ENCODE assay signal across 22 cellular contexts in genomic region chr4:165986956-165987698, GRCh38.
DNase-seq lines count a peak whose midpoint lies in the region; ATAC-seq, FAIRE-seq and TF ChIP-seq lines count a peak whose summit lies in the region.
"Had no signal": no experiment of that assay in that cellular context is flagged by ENCODE, and none has a peak within 500 bp of the region (broad histone marks: within the 10 kb centered on the region; RNA-seq: fewer than 3 reads in every experiment).

No MANE protein-coding gene starts in this region.

- TF ChIP-seq POLR2A in GM12878 (IDR thresholded peaks at IDR 0.05; ENCODE audit: low read depth, low read length) (no peak), upper lobe of left lung (IDR thresholded peaks at IDR 0.05) (no peak)

- H3K4me2 ChIP-seq in GM12878 (ENCODE audit: control insufficient read depth, insufficient read depth) = no peak overlapping the region

- peak; percentile 38; the same call in 2 of the 3 replicates for ATAC-seq in GM12878
- no peak for ATAC-seq in upper lobe of left lung (ENCODE audit: low FRiP score in 2 of 2)

- SMC1A ChIA-PET in GM12878 (lab: Charles Lee; ENCODE audit: uncharacterized antibody, unreplicated experiment) = interaction anchor here (1.4 kb wide), 1 partner anchor 102 kb away, joined by 3 read pairs; no protein-coding TSS in a partner anchor

- H3K36me3 ChIP-seq in A673 (ENCODE audit: insufficient read depth, low read length, poor library complexity, severe bottlenecking) = no peaks in the 10 kb centered on the region
- no peaks in the 10 kb centered on the region for H3K36me3 ChIP-seq in KOPT-K1 (ENCODE audit: insufficient read depth, low read length)
- no peaks in the 10 kb centered on the region for H3K36me3 ChIP-seq in GM12878 (ENCODE audit: control insufficient read depth in 2 of 2, insufficient read depth in 2 of 2, low read length in 1 of 2)
- H3K36me3 ChIP-seq in upper lobe of left lung = no peaks in the 10 kb centered on the region
- H3K36me3 ChIP-seq: BE2C had no signal

- CTCF ChIA-PET in A673 (lab: Charles Lee) = no interaction called here
- CTCF ChIA-PET in GM12878 (lab: Yijun Ruan, JAX) = interaction anchor here (1.2 to 1.4 kb wide), 2 partner anchors 10 to 12 kb away, joined by 3 read pairs; no protein-coding TSS in a partner anchor

- no peaks in the 10 kb centered on the region for H3K36me3 Mint-ChIP-seq in activated T-helper 2 cell treated with anti-CD3 and anti-CD28 coated beads, Interferon-gamma antibody, Interleukin-2, Interleukin-4, amounts not matched to agents 10 μg/mL and 5 μg/mL and 100 μg/mL, durations not matched to agents 14 hours and 24 hours and 36 hours (ENCODE audit: low read depth)

- 31% methylated on average over 5 of the region's 5 CpGs for WGBS in GM12878 (ENCODE audit: insufficient coverage, insufficient replicate concordance, low lambda C conversion rate, missing lambda C conversion rate)
- 73 to 74% methylated on average over 5 of the region's 5 CpGs for WGBS in upper lobe of left lung, 2 donors

- FAIRE-seq in GM12878 (lab: Jason Lieb, UNC) = no peak
- FAIRE-seq: GM19239, H1 had no signal

- intact Hi-C loops in A673 (cut with micrococcal nuclease; ENCODE audit: unreplicated experiment) (no loop called here), GM12878 (cut with micrococcal nuclease; ENCODE audit: unreplicated experiment) (no loop called here)
- intact Hi-C loops in activated T-helper 2 cell treated with anti-CD3 and anti-CD28 coated beads, Interferon-gamma antibody, Interleukin-2, Interleukin-4, amounts not matched to agents 10 μg/mL and 5 μg/mL and 100 μg/mL, durations not matched to agents 14 hours and 24 hours and 36 hours (cut with micrococcal nuclease) = no loop called here

- H3K27me3 Mint-ChIP-seq in activated T-helper 2 cell treated with anti-CD3 and anti-CD28 coated beads, Interferon-gamma antibody, Interleukin-2, Interleukin-4, amounts not matched to agents 10 μg/mL and 5 μg/mL and 100 μg/mL, durations not matched to agents 14 hours and 24 hours and 36 hours (ENCODE audit: low read depth) = no peaks in the 10 kb centered on the region
- H3K27me3 Mint-ChIP-seq: CD4-positive, alpha-beta T cell had no signal

- RAD21 ChIA-PET in GM12878 (lab: Charles Lee; ENCODE audit: unreplicated experiment) = no interaction called here

- H3K27ac ChIP-seq in A673 (ENCODE audit: low read depth, low read length, poor library complexity, severe bottlenecking) (no peak overlapping the region), KOPT-K1 (ENCODE audit: low read depth, low read length, poor library complexity, severe bottlenecking) (peak overlapping the region; percentile 15), GM12878 (ENCODE audit: control insufficient read depth, insufficient read depth) (no peak overlapping the region), upper lobe of left lung (no peak overlapping the region)
- H3K27ac ChIP-seq: 22Rv1 had no signal

- no peak for TF ChIP-seq EP300 in GM12878 (IDR thresholded peaks at IDR 0.05; ENCODE audit: borderline replicate concordance in 1 of 2, control insufficient read depth in 1 of 2, low read depth in 2 of 2, low read length in 2 of 2)
- no peak for TF ChIP-seq EP300 in upper lobe of left lung (IDR thresholded peaks at IDR 0.05)

- H3K27ac Mint-ChIP-seq in activated T-helper 2 cell treated with anti-CD3 and anti-CD28 coated beads, Interferon-gamma antibody, Interleukin-2, Interleukin-4, amounts not matched to agents 10 μg/mL and 5 μg/mL and 100 μg/mL, durations not matched to agents 14 hours and 24 hours and 36 hours = no peak overlapping the region
- H3K27ac Mint-ChIP-seq: CD4-positive, alpha-beta T cell had no signal

- no peaks in the 10 kb centered on the region for H4K20me1 ChIP-seq in GM12878 (ENCODE audit: control insufficient read depth, insufficient read depth)

- H3K4me1 ChIP-seq in A673 (ENCODE audit: insufficient read depth, low read length, poor library complexity, severe bottlenecking) (peaks cover 4% of the 10 kb centered on the region), GM12878 (ENCODE audit: control insufficient read depth, insufficient read depth, low read length) (no peaks in the 10 kb centered on the region), upper lobe of left lung (no peaks in the 10 kb centered on the region)
- H3K4me1 ChIP-seq: BE2C had no signal

- DNase-seq in A673 (ENCODE audit: low spot score) (peak; percentile 12), NCI-H69 (lab: John Stamatoyannopoulos, UW) (peak; percentile 52), GM12878 (ENCODE audit: low read depth, low spot score) (no peak), upper lobe of left lung (no peak), NCI-H2029 treated with DMSO at 0.1 percent for 48 hours (lab: John Stamatoyannopoulos, UW) (no peak), NCI-H1436 treated with DMSO at 0.1 percent for 48 hours (lab: John Stamatoyannopoulos, UW) (no peak)
- no peak for DNase-seq in activated T-helper 2 cell treated with anti-CD3 and anti-CD28 coated beads, Interferon-gamma antibody, Interleukin-2, Interleukin-4, amounts not matched to agents 10 μg/mL and 5 μg/mL and 100 μg/mL, durations not matched to agents 14 hours and 24 hours and 36 hours (ENCODE audit: low spot score)
- DNase-seq: BE2C; Caco-2; CD4-positive, alpha-beta T cell; KBM-7; NCI-H1048; NCI-H1436; NCI-H2107; NK-92 treated with Interleukin-12 subunit alpha and Interleukin-12 subunit beta, amount 100 ng/mL, for 24 hours; SHP77 treated with DMSO at 0.1 percent for 48 hours; T-helper 1 cell; T-helper 9 cell had no signal

- BruUV-seq in A673 (replicated peaks; lab: Mats Ljungman, UMichigan) (no TSS peak), GM12878 (replicated peaks; lab: Mats Ljungman, UMichigan) (no TSS peak)

- no peak overlapping the region for H3K4me3 ChIP-seq in A673 (ENCODE audit: low read depth, low read length, poor library complexity, severe bottlenecking)
- H3K4me3 ChIP-seq in GM12878 = no peak overlapping the region
- H3K4me3 ChIP-seq in upper lobe of left lung = no peak overlapping the region

- no peak overlapping the region for H3K9ac ChIP-seq in GM12878 (ENCODE audit: control insufficient read depth, insufficient read depth, low read length)

- no peak for TF ChIP-seq RAD21 in GM12878 (IDR thresholded peaks at IDR 0.05; ENCODE audit: insufficient read depth, low read depth, low read length)

- H3K9me3 Mint-ChIP-seq in activated T-helper 2 cell treated with anti-CD3 and anti-CD28 coated beads, Interferon-gamma antibody, Interleukin-2, Interleukin-4, amounts not matched to agents 10 μg/mL and 5 μg/mL and 100 μg/mL, durations not matched to agents 14 hours and 24 hours and 36 hours = no peaks in the 10 kb centered on the region

- H3K9me3 ChIP-seq in A673 (ENCODE audit: low read depth, low read length, poor library complexity, severe bottlenecking) (no peaks in the 10 kb centered on the region), KOPT-K1 (ENCODE audit: insufficient read depth, low read length, poor library complexity, severe bottlenecking) (no peaks in the 10 kb centered on the region), GM12878 (replicated peaks; ENCODE audit: control insufficient read depth, insufficient read depth, low read length) (no peaks in the 10 kb centered on the region), upper lobe of left lung (no peaks in the 10 kb centered on the region)
- H3K9me3 ChIP-seq: BE2C, Caco-2 had no signal

- no peaks in the 10 kb centered on the region for H3K27me3 ChIP-seq in A673 (replicated peaks; ENCODE audit: insufficient read depth, low read depth, low read length, poor library complexity)
- H3K27me3 ChIP-seq in GM12878 (replicated peaks in 1 of 2; ENCODE audit: control insufficient read depth in 2 of 2, insufficient read depth in 2 of 2, low read length in 1 of 2) = no peaks in the 10 kb centered on the region
- no peaks in the 10 kb centered on the region for H3K27me3 ChIP-seq in upper lobe of left lung
- H3K27me3 ChIP-seq: BE2C had no signal

- no peak overlapping the region for H2AFZ ChIP-seq in GM12878 (ENCODE audit: control insufficient read depth, low read depth, low read length)

- no peaks in the 10 kb centered on the region for H3K4me1 Mint-ChIP-seq in activated T-helper 2 cell treated with anti-CD3 and anti-CD28 coated beads, Interferon-gamma antibody, Interleukin-2, Interleukin-4, amounts not matched to agents 10 μg/mL and 5 μg/mL and 100 μg/mL, durations not matched to agents 14 hours and 24 hours and 36 hours (ENCODE audit: low read depth)

- TF ChIP-seq CTCF in A673 (conservative IDR thresholded peaks at IDR 0.05; ENCODE audit: low read depth, low read length) = no peak
- TF ChIP-seq CTCF in GM12878 (IDR thresholded peaks at IDR 0.05 in 2 of 3, conservative IDR thresholded peaks at IDR 0.05 in 1 of 3; ENCODE audit: control insufficient read depth in 2 of 3, extremely low read depth in 1 of 3, insufficient read depth in 1 of 3, low read depth in 3 of 3, low read length in 3 of 3) = no peak
- TF ChIP-seq CTCF in upper lobe of left lung (IDR thresholded peaks at IDR 0.05) = no peak

- H3K79me2 ChIP-seq in GM12878 (ENCODE audit: control insufficient read depth, insufficient read depth, low read length) = no peaks in the 10 kb centered on the region

- no peak overlapping the region for H3K4me3 Mint-ChIP-seq in activated T-helper 2 cell treated with anti-CD3 and anti-CD28 coated beads, Interferon-gamma antibody, Interleukin-2, Interleukin-4, amounts not matched to agents 10 μg/mL and 5 μg/mL and 100 μg/mL, durations not matched to agents 14 hours and 24 hours and 36 hours (ENCODE audit: low read depth)
- H3K4me3 Mint-ChIP-seq: CD4-positive, alpha-beta T cell had no signal

- POLR2A ChIA-PET in A673 (lab: Charles Lee; ENCODE audit: low non-redundant PET) = no interaction called here
- POLR2A ChIA-PET in GM12878 (lab: Charles Lee) = no interaction called here

- in situ Hi-C loops in GM12878 (cut with MboI) = no loop called here

TF ChIP-seq in GM12878, 131 proteins besides CTCF, POLR2A, EP300 and RAD21 (continues in another document):
- TF ChIP-seq RELA (IDR thresholded peaks at IDR 0.05; ENCODE audit: borderline replicate concordance, partially characterized antibody) (no peak), ZNF274 (IDR thresholded peaks at IDR 0.05; ENCODE audit: insufficient read depth, insufficient read length) (no peak), ZZZ3 (IDR thresholded peaks at IDR 0.05; ENCODE audit: control insufficient read depth, insufficient read length, low read depth) (no peak), CHD4 (IDR thresholded peaks at IDR 0.05) (no peak), STAT3 (IDR thresholded peaks at IDR 0.05; ENCODE audit: low read depth, low read length) (no peak), TCF7 (IDR thresholded peaks at IDR 0.05; ENCODE audit: borderline replicate concordance) (no peak), USF2 (IDR thresholded peaks at IDR 0.05; ENCODE audit: borderline replicate concordance, low read depth, low read length) (no peak), SIN3A (IDR thresholded peaks at IDR 0.05; ENCODE audit: low read depth, low read length) (no peak)

Comparison
In these comparisons a context has a peak if more than half of its experiments do, and no peak if none do; other contexts are left out.
1. DNase-seq: peak in A673 (single experiment) and NCI-H69 (single experiment); none in GM12878 (single experiment), upper lobe of left lung (0 of 2), activated T-helper 2 cell treated with anti-CD3 and anti-CD28 coated beads, Interferon-gamma antibody, Interleukin-2, Interleukin-4, amounts not matched to agents 10 μg/mL and 5 μg/mL and 100 μg/mL, durations not matched to agents 14 hours and 24 hours and 36 hours (single experiment), NCI-H2029 treated with DMSO at 0.1 percent for 48 hours (single experiment) and NCI-H1436 treated with DMSO at 0.1 percent for 48 hours (single experiment).